ENCODE assay signal across 1 cellular context in the genomic region with DNA sequence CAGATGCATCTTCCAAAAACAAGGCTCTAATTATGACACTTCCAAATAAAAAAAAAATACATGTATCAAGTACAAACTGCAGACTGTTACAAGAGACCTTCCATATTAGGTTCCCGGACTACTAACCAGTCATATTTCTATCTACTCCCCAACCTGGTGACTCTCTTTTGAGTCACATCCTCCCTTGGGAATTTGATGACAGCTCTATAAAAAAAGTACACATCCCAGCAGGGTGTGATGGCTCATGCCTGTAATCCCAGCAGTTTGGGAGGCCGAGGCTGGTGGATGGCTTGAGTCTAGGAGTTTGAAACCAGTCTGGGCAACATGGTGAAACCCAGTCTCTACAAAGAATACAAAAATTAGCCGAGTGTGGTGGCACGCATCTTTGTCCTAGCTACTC.
TF ChIP-seq lines count a peak whose summit lies in the region.

No MANE protein-coding gene starts in this region.

TF ChIP-seq in IMR-90, 13 proteins besides CTCF, POLR2A, EP300 and RAD21 (continued from another document):
- TF ChIP-seq FOS (IDR thresholded peaks at IDR 0.05; ENCODE audit: low read depth, low read length) (0 out of 2 replicates have a peak, but pooled peaks have one; percentile 13), RCOR1 (IDR thresholded peaks at IDR 0.05; ENCODE audit: insufficient replicate concordance, low read length) (no peak)
